28 cellular contexts compared by ENCODE assay signal in genomic region chr7:146054909-146055308, GRCh38.
"Had no signal": no experiment of that assay in that cellular context is flagged by ENCODE, and none has a peak within 500 bp of the region (broad histone marks: within the 10 kb centered on the region; RNA-seq: fewer than 3 reads in every experiment).

No MANE protein-coding gene starts in this region.

- H3K36me3 Mint-ChIP-seq: activated naive CD4-positive, alpha-beta T cell treated with anti-CD3 and anti-CD28 coated beads, Interleukin-2, amount 50 U/mL, for 24 hours; stimulated activated naive B cell treated with anti-CD40 and anti-IgM and Interleukin-4, amounts not matched to agents 10 μg/mL and 1 μg/mL and 100 μg/mL, for 72 hours had no signal

- H3K27me3 Mint-ChIP-seq: activated CD4-positive, alpha-beta T cell treated with anti-CD3 and anti-CD28 coated beads, Interleukin-2, amount 10 ng/mL, durations not matched to agents 7 days and 5 days; activated CD8-positive, alpha-beta T cell treated with anti-CD3 and anti-CD28 coated beads for 36 hours; activated naive CD4-positive, alpha-beta T cell treated with anti-CD3 and anti-CD28 coated beads, Interleukin-2, amount 50 U/mL, for 24 hours; activated naive CD8-positive, alpha-beta T cell treated with anti-CD3 and anti-CD28 coated beads, Interleukin-2, amount 50 U/mL, for 24 hours; effector memory CD8-positive, alpha-beta T cell; stimulated activated naive B cell treated with anti-CD40 and anti-IgM and Interleukin-4, amounts not matched to agents 10 μg/mL and 1 μg/mL and 100 μg/mL, for 72 hours had no signal

- H3K9me3 ChIP-seq: colonic mucosa, lower lobe of right lung, thyroid gland, upper lobe of left lung, vagina had no signal

- H3K27ac Mint-ChIP-seq: activated CD4-positive, alpha-beta T cell treated with anti-CD3 and anti-CD28 coated beads, Interleukin-2, amount 10 ng/mL, durations not matched to agents 7 days and 5 days; activated CD8-positive, alpha-beta T cell treated with anti-CD3 and anti-CD28 coated beads for 36 hours; activated naive CD4-positive, alpha-beta T cell treated with anti-CD3 and anti-CD28 coated beads, Interleukin-2, amount 50 U/mL, for 24 hours; activated naive CD8-positive, alpha-beta T cell treated with anti-CD3 and anti-CD28 coated beads, Interleukin-2, amount 50 U/mL, for 24 hours; activated T-helper 2 cell treated with anti-CD3 and anti-CD28 coated beads, Interferon-gamma antibody, Interleukin-2, Interleukin-4, amounts not matched to agents 10 μg/mL and 5 μg/mL and 100 μg/mL, durations not matched to agents 14 hours and 24 hours and 36 hours; effector memory CD8-positive, alpha-beta T cell; natural killer cell; stimulated activated naive B cell treated with anti-CD40 and anti-IgM and Interleukin-4, amounts not matched to agents 10 μg/mL and 1 μg/mL and 100 μg/mL, for 72 hours; T-helper 1 cell treated with Interleukin-12 subunit alpha and Interleukin-12 subunit beta and Interleukin-4 antibody, amounts not matched to agents 30 μg/mL and 1 μg/mL, for 36 hours had no signal

- H3K27me3 ChIP-seq: colonic mucosa, left lung, stomach, thyroid gland, upper lobe of left lung, vagina had no signal

- H3K4me3 ChIP-seq: colonic mucosa, dorsolateral prefrontal cortex, left lung, lower lobe of right lung, stomach, thyroid gland, upper lobe of left lung, vagina had no signal

- H3K27ac ChIP-seq: colonic mucosa, dorsolateral prefrontal cortex, left lung, lower lobe of right lung, stomach, thyroid gland, upper lobe of left lung, vagina, WERI-Rb-1 had no signal

- H3K4me1 Mint-ChIP-seq: activated CD4-positive, alpha-beta T cell treated with anti-CD3 and anti-CD28 coated beads, Interleukin-2, amount 10 ng/mL, durations not matched to agents 7 days and 5 days; activated naive CD4-positive, alpha-beta T cell treated with anti-CD3 and anti-CD28 coated beads, Interleukin-2, amount 50 U/mL, for 24 hours; activated naive CD8-positive, alpha-beta T cell treated with anti-CD3 and anti-CD28 coated beads, Interleukin-2, amount 50 U/mL, for 24 hours; natural killer cell; stimulated activated naive B cell treated with anti-CD40 and anti-IgM and Interleukin-4, amounts not matched to agents 10 μg/mL and 1 μg/mL and 100 μg/mL, for 72 hours had no signal

- H3K4me3 Mint-ChIP-seq: activated CD4-positive, alpha-beta T cell treated with anti-CD3 and anti-CD28 coated beads, Interleukin-2, amount 10 ng/mL, durations not matched to agents 7 days and 5 days; activated CD8-positive, alpha-beta T cell treated with anti-CD3 and anti-CD28 coated beads for 36 hours; activated naive CD4-positive, alpha-beta T cell treated with anti-CD3 and anti-CD28 coated beads, Interleukin-2, amount 50 U/mL, for 24 hours; activated naive CD8-positive, alpha-beta T cell treated with anti-CD3 and anti-CD28 coated beads, Interleukin-2, amount 50 U/mL, for 24 hours; effector memory CD8-positive, alpha-beta T cell; natural killer cell; stimulated activated naive B cell treated with anti-CD40 and anti-IgM and Interleukin-4, amounts not matched to agents 10 μg/mL and 1 μg/mL and 100 μg/mL, for 72 hours; T-helper 1 cell treated with Interleukin-12 subunit alpha and Interleukin-12 subunit beta and Interleukin-4 antibody, amounts not matched to agents 30 μg/mL and 1 μg/mL, for 36 hours had no signal

- H3K4me1 ChIP-seq: colonic mucosa, left lung, lower lobe of right lung, stomach, thyroid gland, upper lobe of left lung, vagina had no signal

- H3K36me3 ChIP-seq: colonic mucosa, left lung, lower lobe of right lung, stomach, thyroid gland, upper lobe of left lung, vagina, WERI-Rb-1 had no signal

- DNase-seq: activated CD4-positive, alpha-beta T cell treated with anti-CD3 and anti-CD28 coated beads, Interleukin-2, amount 10 ng/mL, durations not matched to agents 7 days and 5 days; activated CD4-positive, CD25-positive, alpha-beta regulatory T cell treated with anti-CD3 and anti-CD28 coated beads, Interleukin-2, amount 50 U/mL, for 72 hours; activated CD8-positive, alpha-beta T cell treated with anti-CD3 and anti-CD28 coated beads for 36 hours; activated naive CD8-positive, alpha-beta T cell treated with anti-CD3 and anti-CD28 coated beads, Interleukin-2, amount 50 U/mL, for 24 hours; activated T-cell treated with anti-CD3 and anti-CD28 coated beads, Interleukin-2, amount 50 U/mL, for 48 hours; amygdala; colonic mucosa; dorsolateral prefrontal cortex; effector memory CD8-positive, alpha-beta T cell; foreskin fibroblast; head of caudate nucleus; left lung; lower lobe of right lung; mesenchymal stem cell; natural killer cell; right cardiac atrium; stimulated activated CD4-positive, alpha-beta T cell treated with anti-CD3 and anti-CD28 coated beads, Interleukin-15, amount 100 ng/mL, for 24 hours; stimulated activated CD4-positive, alpha-beta T cell treated with anti-CD3 and anti-CD28 coated beads, Interleukin-2, amount 100 ng/mL, for 24 hours; stimulated activated naive B cell treated with anti-CD40 and anti-IgM and Interleukin-4, amounts not matched to agents 10 μg/mL and 1 μg/mL and 100 μg/mL, for 72 hours; stomach; T-helper 9 cell; thyroid gland; upper lobe of left lung; WERI-Rb-1 had no signal

- H3K9me3 Mint-ChIP-seq: activated CD4-positive, alpha-beta T cell treated with anti-CD3 and anti-CD28 coated beads, Interleukin-2, amount 10 ng/mL, durations not matched to agents 7 days and 5 days; stimulated activated naive B cell treated with anti-CD40 and anti-IgM and Interleukin-4, amounts not matched to agents 10 μg/mL and 1 μg/mL and 100 μg/mL, for 72 hours; T-helper 1 cell treated with Interleukin-12 subunit alpha and Interleukin-12 subunit beta and Interleukin-4 antibody, amounts not matched to agents 30 μg/mL and 1 μg/mL, for 36 hours had no signal
